ENCODE assay signal across 22 cellular contexts in genomic region chr3:14769531-14770325, GRCh38. TPM values are rescaled to one million over a fixed set of nuclear protein-coding genes. Genes with fewer than 3 reads are reported as not detected.
DNase-seq lines count a peak whose midpoint lies in the region; ATAC-seq and TF ChIP-seq lines count a peak whose summit lies in the region.
"Had no signal": no experiment of that assay in that cellular context is flagged by ENCODE, and none has a peak within 500 bp of the region (broad histone marks: within the 10 kb centered on the region; RNA-seq: fewer than 3 reads in every experiment).

No MANE protein-coding gene starts in this region.

- H3K4me3 ChIP-seq in right cardiac atrium (ENCODE audit: low read length) (no peak overlapping the region), upper lobe of right lung (no peak overlapping the region)

- intact Hi-C loops in Right ventricle myocardium superior (cut with DNase I) (no loop called here), right cardiac atrium (cut with DNase I) (loop anchor here in 1 of 4 donors (10.0 kb wide), 1 partner anchor 85 kb away; no protein-coding TSS in a partner anchor), upper lobe of right lung (cut with DNase I) (loop anchor here (10.0 kb wide), 1 partner anchor 95 kb away; the partner anchor contains the start of gene C3orf20)
- intact Hi-C loops in activated T-helper 2 cell treated with anti-CD3 and anti-CD28 coated beads, Interferon-gamma antibody, Interleukin-2, Interleukin-4, amounts not matched to agents 10 μg/mL and 5 μg/mL and 100 μg/mL, durations not matched to agents 14 hours and 24 hours and 36 hours (cut with micrococcal nuclease) = no loop called here

- no peak for ATAC-seq in Right ventricle myocardium superior (ENCODE audit: poor library complexity)
- ATAC-seq in right cardiac atrium = no peak
- no peak for ATAC-seq in activated CD8-positive, alpha-beta memory T cell treated with anti-CD3 and anti-CD28 coated beads, Interleukin-2, amount 10 ng/mL, durations not matched to agents 7 days and 5 days
- ATAC-seq in upper lobe of right lung = no peak
- no peak for ATAC-seq in GM21515 (IDR thresholded peaks at IDR 0.05; ENCODE audit: unreplicated experiment)
- ATAC-seq: HCT116 had no signal

- no peaks in the 10 kb centered on the region for H3K36me3 Mint-ChIP-seq in activated CD8-positive, alpha-beta memory T cell treated with anti-CD3 and anti-CD28 coated beads, Interleukin-2, amount 10 ng/mL, durations not matched to agents 7 days and 5 days
- H3K36me3 Mint-ChIP-seq in nephron progenitor cell (ENCODE audit: low read depth) = no peaks in the 10 kb centered on the region
- H3K36me3 Mint-ChIP-seq in activated T-helper 2 cell treated with anti-CD3 and anti-CD28 coated beads, Interferon-gamma antibody, Interleukin-2, Interleukin-4, amounts not matched to agents 10 μg/mL and 5 μg/mL and 100 μg/mL, durations not matched to agents 14 hours and 24 hours and 36 hours (ENCODE audit: low read depth) = no peaks in the 10 kb centered on the region

- CTCF ChIA-PET in activated CD8-positive, alpha-beta memory T cell treated with anti-CD3 and anti-CD28 coated beads, Interleukin-2, amount 10 ng/mL, durations not matched to agents 7 days and 5 days (lab: Charles Lee) = no interaction called here

- H3K4me1 Mint-ChIP-seq in activated CD8-positive, alpha-beta memory T cell treated with anti-CD3 and anti-CD28 coated beads, Interleukin-2, amount 10 ng/mL, durations not matched to agents 7 days and 5 days = no peaks in the 10 kb centered on the region
- H3K4me1 Mint-ChIP-seq in nephron progenitor cell = peaks cover 33% of the 10 kb centered on the region
- H3K4me1 Mint-ChIP-seq in activated T-helper 2 cell treated with anti-CD3 and anti-CD28 coated beads, Interferon-gamma antibody, Interleukin-2, Interleukin-4, amounts not matched to agents 10 μg/mL and 5 μg/mL and 100 μg/mL, durations not matched to agents 14 hours and 24 hours and 36 hours (ENCODE audit: low read depth) = no peaks in the 10 kb centered on the region

- WGBS in right cardiac atrium = 92% methylated on average over 11 of the region's 11 CpGs

- H3K4me1 ChIP-seq in right cardiac atrium (ENCODE audit: control insufficient read depth, insufficient read depth, low read length) = no peaks in the 10 kb centered on the region
- H3K4me1 ChIP-seq in upper lobe of right lung = no peaks in the 10 kb centered on the region

- peak; percentile 17 for DNase-seq in Right ventricle myocardium superior
- no peak for DNase-seq in right cardiac atrium
- DNase-seq in activated CD8-positive, alpha-beta memory T cell treated with anti-CD3 and anti-CD28 coated beads, Interleukin-2, amount 10 ng/mL, durations not matched to agents 7 days and 5 days = peak; percentile 23
- no peak for DNase-seq in nephron progenitor cell
- DNase-seq in upper lobe of right lung = peak; percentile 36
- DNase-seq in activated T-helper 2 cell treated with anti-CD3 and anti-CD28 coated beads, Interferon-gamma antibody, Interleukin-2, Interleukin-4, amounts not matched to agents 10 μg/mL and 5 μg/mL and 100 μg/mL, durations not matched to agents 14 hours and 24 hours and 36 hours (ENCODE audit: low spot score) = no peak
- no peak for DNase-seq in dermis blood vessel endothelial cell
- DNase-seq: ACHN, COR-L47, DMS153, EL, IMR-90, Kasumi-1, MM.1S, NCI-H1105, NCI-H1694 treated with DMSO at 0.1 percent for 48 hours, NCI-H226, NCI-H524 treated with DMSO at 0.1 percent for 48 hours, SHP77 had no signal

- peaks cover 3% of the 10 kb centered on the region for H3K27me3 Mint-ChIP-seq in activated CD8-positive, alpha-beta memory T cell treated with anti-CD3 and anti-CD28 coated beads, Interleukin-2, amount 10 ng/mL, durations not matched to agents 7 days and 5 days
- H3K27me3 Mint-ChIP-seq in nephron progenitor cell (ENCODE audit: low read depth, poor library complexity) = peaks cover 15% of the 10 kb centered on the region
- no peaks in the 10 kb centered on the region for H3K27me3 Mint-ChIP-seq in activated T-helper 2 cell treated with anti-CD3 and anti-CD28 coated beads, Interferon-gamma antibody, Interleukin-2, Interleukin-4, amounts not matched to agents 10 μg/mL and 5 μg/mL and 100 μg/mL, durations not matched to agents 14 hours and 24 hours and 36 hours (ENCODE audit: low read depth)

- H3K4me3 Mint-ChIP-seq in activated CD8-positive, alpha-beta memory T cell treated with anti-CD3 and anti-CD28 coated beads, Interleukin-2, amount 10 ng/mL, durations not matched to agents 7 days and 5 days = no peak overlapping the region
- no peak overlapping the region for H3K4me3 Mint-ChIP-seq in nephron progenitor cell
- H3K4me3 Mint-ChIP-seq in activated T-helper 2 cell treated with anti-CD3 and anti-CD28 coated beads, Interferon-gamma antibody, Interleukin-2, Interleukin-4, amounts not matched to agents 10 μg/mL and 5 μg/mL and 100 μg/mL, durations not matched to agents 14 hours and 24 hours and 36 hours (ENCODE audit: low read depth) = no peak overlapping the region

- H3K9me3 ChIP-seq in right cardiac atrium (ENCODE audit: control insufficient read depth, low read length) = no peaks in the 10 kb centered on the region
- no peaks in the 10 kb centered on the region for H3K9me3 ChIP-seq in upper lobe of right lung

- H3K27ac ChIP-seq in right cardiac atrium (ENCODE audit: low read length) (no peak overlapping the region), upper lobe of right lung (no peak overlapping the region)

- H3K36me3 ChIP-seq in upper lobe of right lung = no peaks in the 10 kb centered on the region

- H3K9me3 Mint-ChIP-seq in activated CD8-positive, alpha-beta memory T cell treated with anti-CD3 and anti-CD28 coated beads, Interleukin-2, amount 10 ng/mL, durations not matched to agents 7 days and 5 days (ENCODE audit: low read depth) = no peaks in the 10 kb centered on the region
- H3K9me3 Mint-ChIP-seq in nephron progenitor cell = no peaks in the 10 kb centered on the region
- no peaks in the 10 kb centered on the region for H3K9me3 Mint-ChIP-seq in activated T-helper 2 cell treated with anti-CD3 and anti-CD28 coated beads, Interferon-gamma antibody, Interleukin-2, Interleukin-4, amounts not matched to agents 10 μg/mL and 5 μg/mL and 100 μg/mL, durations not matched to agents 14 hours and 24 hours and 36 hours

- H3K27ac Mint-ChIP-seq in activated CD8-positive, alpha-beta memory T cell treated with anti-CD3 and anti-CD28 coated beads, Interleukin-2, amount 10 ng/mL, durations not matched to agents 7 days and 5 days = no peak overlapping the region
- H3K27ac Mint-ChIP-seq in nephron progenitor cell = peak overlapping the region; percentile 75
- no peak overlapping the region for H3K27ac Mint-ChIP-seq in activated T-helper 2 cell treated with anti-CD3 and anti-CD28 coated beads, Interferon-gamma antibody, Interleukin-2, Interleukin-4, amounts not matched to agents 10 μg/mL and 5 μg/mL and 100 μg/mL, durations not matched to agents 14 hours and 24 hours and 36 hours

- no peaks in the 10 kb centered on the region for H3K27me3 ChIP-seq in right cardiac atrium (ENCODE audit: control insufficient read depth, insufficient read depth)
- no peaks in the 10 kb centered on the region for H3K27me3 ChIP-seq in upper lobe of right lung

- TF ChIP-seq CTCF in nephron progenitor cell (IDR thresholded peaks at IDR 0.05) (no peak), upper lobe of right lung (IDR thresholded peaks at IDR 0.05) (no peak)

RNA-seq across cellular contexts. Expression of gene FGD5, which starts 49.0 kb away (rescaled TPM):
- total RNA-seq in Right ventricle myocardium superior (15.2 TPM), right cardiac atrium (10 to 100 TPM; 17.1 to 30.5 (median 21.2) TPM), upper lobe of right lung (84.2 TPM), dermis blood vessel endothelial cell (103 and 196 TPM in 2 replicates)
- 8.6 TPM for polyA plus RNA-seq in right cardiac atrium
- not detected for total RNA-seq in activated CD8-positive, alpha-beta memory T cell treated with anti-CD3 and anti-CD28 coated beads, Interleukin-2, amount 10 ng/mL, durations not matched to agents 7 days and 5 days
- total RNA-seq in activated T-helper 2 cell treated with anti-CD3 and anti-CD28 coated beads, Interferon-gamma antibody, Interleukin-2, Interleukin-4, amounts not matched to agents 10 μg/mL and 5 μg/mL and 100 μg/mL, durations not matched to agents 14 hours and 24 hours and 36 hours = 0.09 TPM in 1 of 2 replicates, not detected in the other
- total RNA-seq: HT1080, IMR-90 had no signal
- polyA plus RNA-seq: IMR-90 had no signal

Comparison
In these comparisons a context has a peak if more than half of its experiments do, and no peak if none do; other contexts are left out.
1. DNase-seq: peak in Right ventricle myocardium superior (single experiment), activated CD8-positive, alpha-beta memory T cell treated with anti-CD3 and anti-CD28 coated beads, Interleukin-2, amount 10 ng/mL, durations not matched to agents 7 days and 5 days (single experiment) and upper lobe of right lung (single experiment); none in right cardiac atrium (0 of 3), nephron progenitor cell (single experiment), activated T-helper 2 cell treated with anti-CD3 and anti-CD28 coated beads, Interferon-gamma antibody, Interleukin-2, Interleukin-4, amounts not matched to agents 10 μg/mL and 5 μg/mL and 100 μg/mL, durations not matched to agents 14 hours and 24 hours and 36 hours (single experiment) and dermis blood vessel endothelial cell (single experiment).
2. RNA of gene FGD5, which starts 49.0 kb away (total RNA-seq): 103 to 196 TPM in dermis blood vessel endothelial cell, 84.2 TPM in upper lobe of right lung (single experiment), 17.1 to 30.5 TPM in right cardiac atrium and 15.2 TPM in Right ventricle myocardium superior (single experiment); 0.09 TPM in activated T-helper 2 cell treated with anti-CD3 and anti-CD28 coated beads, Interferon-gamma antibody, Interleukin-2, Interleukin-4, amounts not matched to agents 10 μg/mL and 5 μg/mL and 100 μg/mL, durations not matched to agents 14 hours and 24 hours and 36 hours and not detected in activated CD8-positive, alpha-beta memory T cell treated with anti-CD3 and anti-CD28 coated beads, Interleukin-2, amount 10 ng/mL, durations not matched to agents 7 days and 5 days; every median in the first group is over 10 times any median in the second.